8 cellular contexts compared by ENCODE assay signal in genomic region chr16:67562526-67562917, GRCh38. TPM values are rescaled to one million over a fixed set of nuclear protein-coding genes. Genes with fewer than 3 reads are reported as not detected.
DNase-seq lines count a peak whose midpoint lies in the region; ATAC-seq and TF ChIP-seq lines count a peak whose summit lies in the region.

CTCF (plus strand) TSS chr16:67562526; CDS start chr16:67610833, 48,307 bp downstream.

- H3K27ac ChIP-seq in HUES64 (ENCODE audit: low read depth, low read length) = peak within 1 kb of the TSS; percentile 100
- H3K27ac ChIP-seq in RWPE1 = peak within 1 kb of the TSS; percentile 99
- H3K27ac ChIP-seq in cardiac muscle cell = peak within 1 kb of the TSS; percentile 99
- peak within 1 kb of the TSS; percentile 100 for H3K27ac ChIP-seq in trophoblast cell (ENCODE audit: low read depth, low read length)

- no peaks in the 10 kb centered on the region for H3K27me3 Mint-ChIP-seq in activated naive CD8-positive, alpha-beta T cell treated with anti-CD3 and anti-CD28 coated beads for 36 hours
- H3K27me3 Mint-ChIP-seq in type B pancreatic cell = no peaks in the 10 kb centered on the region

- peak within 1 kb of the TSS; percentile 100 for H4K12ac ChIP-seq in trophoblast cell (ENCODE audit: low read depth, low read length)

- H3K79me1 ChIP-seq in trophoblast cell (ENCODE audit: low read length) = peaks cover 13% of the 10 kb centered on the region

- H3K79me2 ChIP-seq in trophoblast cell (ENCODE audit: control insufficient read depth, insufficient read depth, low read length, poor library complexity) = peaks cover 27% of the 10 kb centered on the region

- H3K9ac ChIP-seq in HUES64 (ENCODE audit: low read depth, low read length) (peak within 1 kb of the TSS; percentile 100), trophoblast cell (ENCODE audit: low read length) (peak within 1 kb of the TSS; percentile 99)

- H3K9me3 Mint-ChIP-seq in activated naive CD8-positive, alpha-beta T cell treated with anti-CD3 and anti-CD28 coated beads for 36 hours = no peaks in the 10 kb centered on the region
- no peaks in the 10 kb centered on the region for H3K9me3 Mint-ChIP-seq in type B pancreatic cell

- ATAC-seq in GM21447 (IDR thresholded peaks at IDR 0.05; ENCODE audit: unreplicated experiment) = peak; percentile 42

- DNase-seq in Daoy (ENCODE audit: low read depth) (peak; percentile 86), RWPE1 (ENCODE audit: low spot score) (peak; percentile 82), cardiac muscle cell (ENCODE audit: low read depth in 1 of 2, low spot score in 1 of 2) (peak; percentile 90 to 92), trophoblast cell (peak; percentile 69 to 77), type B pancreatic cell (ENCODE audit: extremely low spot score, unreplicated experiment) (no peak)
- DNase-seq in activated naive CD8-positive, alpha-beta T cell treated with anti-CD3 and anti-CD28 coated beads for 36 hours = peak; percentile 82

- H3K4ac ChIP-seq in trophoblast cell (ENCODE audit: low read depth, low read length) = peak within 1 kb of the TSS; percentile 99

- peak within 1 kb of the TSS; percentile 99 for H2AFZ ChIP-seq in trophoblast cell (ENCODE audit: insufficient read depth, low read length, poor library complexity)

- H4K91ac ChIP-seq in trophoblast cell (ENCODE audit: low read depth, low read length) = peak within 1 kb of the TSS; percentile 99

- peak within 1 kb of the TSS; percentile 91 for H3K27ac Mint-ChIP-seq in activated naive CD8-positive, alpha-beta T cell treated with anti-CD3 and anti-CD28 coated beads for 36 hours
- peak within 1 kb of the TSS; percentile 96 for H3K27ac Mint-ChIP-seq in type B pancreatic cell

- peaks cover 40% of the 10 kb centered on the region for H3K4me1 Mint-ChIP-seq in activated naive CD8-positive, alpha-beta T cell treated with anti-CD3 and anti-CD28 coated beads for 36 hours
- H3K4me1 Mint-ChIP-seq in type B pancreatic cell (ENCODE audit: unreplicated experiment) = peaks cover 24% of the 10 kb centered on the region

- CTCF ChIA-PET in RWPE1 (lab: Yijun Ruan, JAX) = interaction anchor here (0.6 to 2.6 kb wide), 15 partner anchors 11 to 533 kb away, joined by 3 to 15 read pairs (median 4); no protein-coding TSS in a partner anchor

- peak within 1 kb of the TSS; percentile 90 for H2BK12ac ChIP-seq in trophoblast cell (ENCODE audit: low read length)

- H2AK5ac ChIP-seq in trophoblast cell (ENCODE audit: low read length) = peak within 1 kb of the TSS; percentile 49

- peak within 1 kb of the TSS; percentile 87 for H3K4me3 ChIP-seq in HUES64 (ENCODE audit: low read length)
- peak within 1 kb of the TSS; percentile 88 for H3K4me3 ChIP-seq in cardiac muscle cell
- peak within 1 kb of the TSS; percentile 100 for H3K4me3 ChIP-seq in trophoblast cell (ENCODE audit: low read depth, low read length)

- H3K36me3 Mint-ChIP-seq in activated naive CD8-positive, alpha-beta T cell treated with anti-CD3 and anti-CD28 coated beads for 36 hours = peaks cover 14% of the 10 kb centered on the region
- no peaks in the 10 kb centered on the region for H3K36me3 Mint-ChIP-seq in type B pancreatic cell

- peak within 1 kb of the TSS; percentile 99 for H4K8ac ChIP-seq in trophoblast cell (ENCODE audit: low read depth, low read length)

- H3K27me3 ChIP-seq in HUES64 (ENCODE audit: insufficient read depth, low read length) (no peaks in the 10 kb centered on the region), cardiac muscle cell (no peaks in the 10 kb centered on the region), trophoblast cell (ENCODE audit: insufficient read depth, low read length) (no peaks in the 10 kb centered on the region)

- H3K4me3 Mint-ChIP-seq in activated naive CD8-positive, alpha-beta T cell treated with anti-CD3 and anti-CD28 coated beads for 36 hours = peak within 1 kb of the TSS; percentile 92
- H3K4me3 Mint-ChIP-seq in type B pancreatic cell = peak within 1 kb of the TSS; percentile 93

- H3K9me3 ChIP-seq in HUES64 (ENCODE audit: insufficient read depth, low read depth, low read length) = no peaks in the 10 kb centered on the region
- no peaks in the 10 kb centered on the region for H3K9me3 ChIP-seq in cardiac muscle cell (ENCODE audit: low read depth)
- no peaks in the 10 kb centered on the region for H3K9me3 ChIP-seq in trophoblast cell (ENCODE audit: insufficient read depth, low read depth, low read length)

- H3K18ac ChIP-seq in trophoblast cell (ENCODE audit: low read length) = peak within 1 kb of the TSS; percentile 99

- H2BK120ac ChIP-seq in trophoblast cell (ENCODE audit: insufficient read depth, low read length, poor library complexity) = peak within 1 kb of the TSS; percentile 91

- H3K4me1 ChIP-seq in HUES64 (ENCODE audit: insufficient read depth, low read length) = peaks cover 11% of the 10 kb centered on the region; the same call in 1 of the 2 replicates
- H3K4me1 ChIP-seq in cardiac muscle cell (ENCODE audit: low read depth) = peaks cover 12% of the 10 kb centered on the region
- H3K4me1 ChIP-seq in trophoblast cell (ENCODE audit: control insufficient read depth in 1 of 2, insufficient read depth in 2 of 2, low read length in 2 of 2) = peaks cover 0 to 4% of the 10 kb centered on the region in 2 experiments

- H3K36me3 ChIP-seq in HUES64 (ENCODE audit: insufficient read depth, low read length) (0 out of 2 replicates have a peak, but pooled peaks cover 2% of the 10 kb centered on the region), cardiac muscle cell (no peaks in the 10 kb centered on the region), trophoblast cell (ENCODE audit: control insufficient read depth in 1 of 2, insufficient read depth in 2 of 2, low read length in 2 of 2) (no peaks in the 10 kb centered on the region)

- TF ChIP-seq CTCF in RWPE1 (conservative IDR thresholded peaks at IDR 0.05; ENCODE audit: low read depth) (peak; percentile 82), cardiac muscle cell (IDR thresholded peaks at IDR 0.05; ENCODE audit: low read depth, low read length) (peak; percentile 51), type B pancreatic cell (conservative IDR thresholded peaks at IDR 0.05) (peak; percentile 69)

- H2BK5ac ChIP-seq in trophoblast cell (ENCODE audit: low read depth, low read length, poor library complexity) = peak within 1 kb of the TSS; percentile 100

- under 1% methylated on average over 51 of the region's 62 CpGs for WGBS in HUES64
- WGBS in trophoblast cell (ENCODE audit: extremely low coverage, insufficient coverage, insufficient read length) = no CpG with 5 or more reads among the region's 62 CpGs

- H3K4me2 ChIP-seq in trophoblast cell (ENCODE audit: low read length) = peak within 1 kb of the TSS; percentile 77

- POLR2A ChIA-PET in RWPE1 (lab: Yijun Ruan, JAX; ENCODE audit: low non-redundant PET) = interaction anchor here (0.5 to 1.6 kb wide), 5 partner anchors 15 to 94 kb away, joined by 3 to 7 read pairs (median 6); no protein-coding TSS in a partner anchor

- H3K14ac ChIP-seq in trophoblast cell (ENCODE audit: low read length) = peak within 1 kb of the TSS; percentile 100

- H3K23ac ChIP-seq in trophoblast cell (ENCODE audit: low read length) = no peak within 1 kb of the TSS

RNA-seq across cellular contexts. Expression of gene CTCF, which starts in this region (rescaled TPM):
- total RNA-seq in Daoy (2014; rRNA removed; shearing (Covaris generic)) = 25.9 and 30.8 TPM in 2 replicates
- 58.9 TPM for polyA plus RNA-seq in HUES64 (2013, experiment 1 of 2)
- 56.5 TPM for polyA plus RNA-seq in HUES64 (2013, experiment 2 of 2)
- 10 to 100 TPM; 55.8 to 55.9 TPM for total RNA-seq in activated naive CD8-positive, alpha-beta T cell treated with anti-CD3 and anti-CD28 coated beads for 36 hours
- total RNA-seq in cardiac muscle cell = 25.2 and 33.9 TPM in 2 replicates
- 37.6 and 38.0 TPM in 2 replicates for polyA plus RNA-seq in cardiac muscle cell
- polyA plus RNA-seq in trophoblast cell (2013) = 35.2 and 36.0 TPM in 2 replicates
- 48.4 and 57.8 TPM in 2 replicates for total RNA-seq in type B pancreatic cell (ENCODE audit: low replicate concordance)
